In the genomic region with DNA sequence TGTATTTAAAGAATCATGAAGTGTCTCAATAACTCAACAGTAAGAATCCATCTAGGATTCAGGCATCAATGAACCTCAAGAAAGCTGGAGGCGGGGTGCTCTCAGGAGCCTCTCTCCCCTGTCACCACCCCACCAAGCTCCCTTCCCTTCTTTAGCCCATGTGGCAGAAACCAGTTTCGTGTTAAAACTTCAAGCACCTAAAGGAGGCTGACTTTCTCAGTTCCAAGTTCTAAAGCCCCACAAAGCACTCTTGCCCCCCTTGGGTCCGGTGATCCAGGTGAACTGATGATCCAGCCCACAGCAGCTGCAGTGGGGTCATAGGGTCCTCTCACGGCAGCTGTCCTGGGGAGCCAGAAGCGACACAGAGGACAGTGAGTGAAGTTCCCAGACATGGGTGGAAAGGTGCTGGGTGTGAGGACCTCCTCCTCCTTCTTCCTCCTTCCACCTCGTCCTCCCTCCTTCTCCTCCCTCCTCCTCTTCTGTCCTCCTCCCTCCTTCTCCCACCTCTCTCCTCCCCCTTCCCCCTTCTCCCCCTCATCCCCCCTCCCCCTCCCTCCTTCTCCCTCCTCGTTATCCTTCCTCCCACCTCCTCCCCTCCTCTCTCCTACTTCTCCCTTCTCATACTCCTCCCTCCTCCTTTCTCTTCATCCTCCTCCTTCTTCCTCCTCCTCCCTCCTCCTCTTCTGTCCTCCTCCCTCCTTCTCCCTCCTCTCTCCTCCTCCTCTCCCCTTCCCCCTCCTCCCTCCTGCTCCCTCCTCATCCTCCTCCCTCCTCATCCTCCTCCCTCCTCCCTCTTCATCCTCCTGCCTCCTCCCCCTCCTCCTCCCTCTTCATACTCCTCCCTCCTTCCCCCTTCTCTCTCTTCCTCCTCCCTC, we compare ENCODE assay signal across 22 cellular contexts.
"Had no signal": no experiment of that assay in that cellular context is flagged by ENCODE, and none has a peak within 500 bp of the region (broad histone marks: within the 10 kb centered on the region; RNA-seq: fewer than 3 reads in every experiment).

No MANE protein-coding gene starts in this region.

- DNase-seq: activated CD4-positive, alpha-beta T cell treated with anti-CD3 and anti-CD28 coated beads for 36 hours; activated CD8-positive, alpha-beta memory T cell treated with anti-CD3 and anti-CD28 coated beads, Interleukin-2, amount 50 U/mL, for 4 hours; activated CD8-positive, alpha-beta T cell treated with anti-CD3 and anti-CD28 coated beads for 36 hours; activated gamma-delta T cell treated with Interleukin-2 at 50 U/mL for 16 hours; activated naive CD4-positive, alpha-beta T cell treated with anti-CD3 and anti-CD28 coated beads, Interleukin-2, amount 10 ng/mL, durations not matched to agents 7 days and 5 days; activated naive CD8-positive, alpha-beta T cell treated with anti-CD3 and anti-CD28 coated beads for 36 hours; activated T-cell treated with anti-CD3 and anti-CD28 coated beads, Interleukin-2, amount 50 U/mL, for 72 hours; adrenal gland; anterior cingulate cortex; caudate nucleus; NCI-H1092; NCI-H1417; NCI-H1930; NCI-H2171 treated with DMSO at 0.1 percent for 48 hours; NCI-H226; NCI-H526; NCI-H774; T-helper 1 cell had no signal

- H3K27me3 ChIP-seq: adrenal gland had no signal

- H3K27ac Mint-ChIP-seq: activated CD4-positive, alpha-beta T cell treated with anti-CD3 and anti-CD28 coated beads for 36 hours; activated CD8-positive, alpha-beta T cell treated with anti-CD3 and anti-CD28 coated beads for 36 hours; activated naive CD4-positive, alpha-beta T cell treated with anti-CD3 and anti-CD28 coated beads, Interleukin-2, amount 10 ng/mL, durations not matched to agents 7 days and 5 days; activated naive CD8-positive, alpha-beta T cell treated with anti-CD3 and anti-CD28 coated beads for 36 hours; activated T-cell treated with anti-CD3 and anti-CD28 coated beads, Interleukin-2, amount 50 U/mL, for 72 hours; activated T-helper 2 cell treated with anti-CD3 and anti-CD28 coated beads, Interferon-gamma antibody, Interleukin-2, Interleukin-4, amounts not matched to agents 10 μg/mL and 5 μg/mL and 100 μg/mL, durations not matched to agents 14 hours and 24 hours and 36 hours had no signal

- H3K27me3 Mint-ChIP-seq: activated naive CD4-positive, alpha-beta T cell treated with anti-CD3 and anti-CD28 coated beads, Interleukin-2, amount 10 ng/mL, durations not matched to agents 7 days and 5 days had no signal

- H3K9me3 ChIP-seq: adrenal gland had no signal

- H3K4me3 ChIP-seq: adrenal gland had no signal

- H3K4me1 Mint-ChIP-seq: activated CD4-positive, alpha-beta T cell treated with anti-CD3 and anti-CD28 coated beads for 36 hours; activated naive CD4-positive, alpha-beta T cell treated with anti-CD3 and anti-CD28 coated beads, Interleukin-2, amount 10 ng/mL, durations not matched to agents 7 days and 5 days; activated naive CD8-positive, alpha-beta T cell treated with anti-CD3 and anti-CD28 coated beads for 36 hours had no signal

- H3K27ac ChIP-seq: adrenal gland, SK-N-MC, VCaP had no signal

- H3K36me3 Mint-ChIP-seq: activated naive CD4-positive, alpha-beta T cell treated with anti-CD3 and anti-CD28 coated beads, Interleukin-2, amount 10 ng/mL, durations not matched to agents 7 days and 5 days; activated naive CD8-positive, alpha-beta T cell treated with anti-CD3 and anti-CD28 coated beads for 36 hours had no signal

- H3K4me3 Mint-ChIP-seq: activated CD4-positive, alpha-beta T cell treated with anti-CD3 and anti-CD28 coated beads for 36 hours; activated CD8-positive, alpha-beta T cell treated with anti-CD3 and anti-CD28 coated beads for 36 hours; activated naive CD4-positive, alpha-beta T cell treated with anti-CD3 and anti-CD28 coated beads, Interleukin-2, amount 10 ng/mL, durations not matched to agents 7 days and 5 days; activated naive CD8-positive, alpha-beta T cell treated with anti-CD3 and anti-CD28 coated beads for 36 hours; activated T-cell treated with anti-CD3 and anti-CD28 coated beads, Interleukin-2, amount 50 U/mL, for 72 hours had no signal

- H3K36me3 ChIP-seq: adrenal gland had no signal

- H3K9me3 Mint-ChIP-seq: activated naive CD4-positive, alpha-beta T cell treated with anti-CD3 and anti-CD28 coated beads, Interleukin-2, amount 10 ng/mL, durations not matched to agents 7 days and 5 days; activated T-helper 2 cell treated with anti-CD3 and anti-CD28 coated beads, Interferon-gamma antibody, Interleukin-2, Interleukin-4, amounts not matched to agents 10 μg/mL and 5 μg/mL and 100 μg/mL, durations not matched to agents 14 hours and 24 hours and 36 hours had no signal

- H3K4me1 ChIP-seq: adrenal gland had no signal

- ATAC-seq: activated CD4-positive, alpha-beta T cell treated with anti-CD3 and anti-CD28 coated beads for 36 hours; activated CD8-positive, alpha-beta T cell treated with anti-CD3 and anti-CD28 coated beads for 36 hours; activated T-cell treated with anti-CD3 and anti-CD28 coated beads, Interleukin-2, amount 50 U/mL, for 72 hours; Right ventricle myocardium inferior had no signal
